Comparison of ENCODE assay signal across 17 cellular contexts in genomic region chr5:56595561-56595960, GRCh38.
DNase-seq lines count a peak whose midpoint lies in the region; ATAC-seq and TF ChIP-seq lines count a peak whose summit lies in the region.
"Had no signal": no experiment of that assay in that cellular context is flagged by ENCODE, and none has a peak within 500 bp of the region (broad histone marks: within the 10 kb centered on the region; RNA-seq: fewer than 3 reads in every experiment).

No MANE protein-coding gene starts in this region.

- ATAC-seq in IMR-90 (ENCODE audit: low read depth): no peak
- ATAC-seq in foreskin keratinocyte: no peak
- no peak for ATAC-seq in activated CD8-positive, alpha-beta T cell treated with anti-CD3 and anti-CD28 coated beads, Interleukin-2, amount 10 ng/mL, durations not matched to agents 7 days and 5 days
- no peak for ATAC-seq in left cardiac atrium
- ATAC-seq: GM12878, Right ventricle myocardium inferior had no signal

- no peak overlapping the region for H4K12ac ChIP-seq in trophoblast cell (ENCODE audit: low read depth, low read length)

- H3K9me3 ChIP-seq in IMR-90 (ENCODE audit: control insufficient read depth, insufficient read depth, low read length) (no peaks in the 10 kb centered on the region), trophoblast cell (ENCODE audit: insufficient read depth, low read depth, low read length) (no peaks in the 10 kb centered on the region)

- in situ Hi-C loops in IMR-90 (cut with MboI; ENCODE audit: low sequenced_read_pairs): no loop called here

- H3K4me1 ChIP-seq in IMR-90 (ENCODE audit: control insufficient read depth, insufficient read depth, low read length): no peaks in the 10 kb centered on the region
- no peaks in the 10 kb centered on the region for H3K4me1 ChIP-seq in foreskin keratinocyte
- H3K4me1 ChIP-seq in trophoblast cell (ENCODE audit: control insufficient read depth in 1 of 2, insufficient read depth in 2 of 2, low read length in 2 of 2): no peaks in the 10 kb centered on the region

- no peak overlapping the region for H2AK9ac ChIP-seq in IMR-90 (replicated peaks; ENCODE audit: low read depth, low read length, poor library complexity)

- H3K27ac ChIP-seq in IMR-90 (ENCODE audit: insufficient read depth, low read length) (no peak overlapping the region), foreskin keratinocyte (no peak overlapping the region), trophoblast cell (ENCODE audit: low read depth, low read length) (no peak overlapping the region)

- CTCF ChIA-PET in IMR-90 (lab: Yijun Ruan, JAX): interaction anchor here (0.9 kb wide), 1 partner anchor 242 kb away, joined by 3 read pairs; no protein-coding TSS in a partner anchor
- CTCF ChIA-PET in activated CD8-positive, alpha-beta T cell treated with anti-CD3 and anti-CD28 coated beads, Interleukin-2, amount 10 ng/mL, durations not matched to agents 7 days and 5 days (lab: Charles Lee): no interaction called here

- H2AK5ac ChIP-seq in IMR-90 (ENCODE audit: low read depth, low read length): peak overlapping the region; percentile 20; the same call in 1 of the 2 replicates
- H2AK5ac ChIP-seq in trophoblast cell (ENCODE audit: low read length): no peak overlapping the region

- H3K4me3 Mint-ChIP-seq in activated CD8-positive, alpha-beta T cell treated with anti-CD3 and anti-CD28 coated beads, Interleukin-2, amount 10 ng/mL, durations not matched to agents 7 days and 5 days: no peak overlapping the region
- H3K4me3 Mint-ChIP-seq: CD4-positive, alpha-beta T cell had no signal

- H4K91ac ChIP-seq in IMR-90 (ENCODE audit: insufficient read depth, low read depth, low read length): no peak overlapping the region; the same call in 1 of the 2 replicates
- no peak overlapping the region for H4K91ac ChIP-seq in trophoblast cell (ENCODE audit: low read depth, low read length)

- H3K27me3 ChIP-seq in IMR-90 (ENCODE audit: control insufficient read depth, insufficient read depth, low read length) (peaks cover 9% of the 10 kb centered on the region), foreskin keratinocyte (no peaks in the 10 kb centered on the region), trophoblast cell (ENCODE audit: insufficient read depth, low read length) (no peaks in the 10 kb centered on the region)

- no peak overlapping the region for H3K18ac ChIP-seq in IMR-90 (ENCODE audit: low read depth, low read length)
- no peak overlapping the region for H3K18ac ChIP-seq in trophoblast cell (ENCODE audit: low read length)

- H2AFZ ChIP-seq in IMR-90 (replicated peaks; ENCODE audit: low read length, poor library complexity) (no peak overlapping the region), trophoblast cell (ENCODE audit: insufficient read depth, low read length, poor library complexity) (no peak overlapping the region)

- H2BK120ac ChIP-seq in IMR-90 (ENCODE audit: low read depth, low read length) (no peak overlapping the region), trophoblast cell (ENCODE audit: insufficient read depth, low read length, poor library complexity) (no peak overlapping the region)

- H3K36me3 ChIP-seq in IMR-90 (ENCODE audit: control insufficient read depth, insufficient read depth, low read length): no peaks in the 10 kb centered on the region
- no peaks in the 10 kb centered on the region for H3K36me3 ChIP-seq in trophoblast cell (ENCODE audit: control insufficient read depth in 1 of 2, insufficient read depth in 2 of 2, low read length in 2 of 2)

- H3K23ac ChIP-seq in IMR-90 (ENCODE audit: low read depth, low read length) (no peak overlapping the region), trophoblast cell (ENCODE audit: low read length) (no peak overlapping the region)

- intact Hi-C loops in IMR-90 (cut with micrococcal nuclease) (no loop called here), left cardiac atrium (cut with DNase I) (no loop called here)

- H3K79me1 ChIP-seq in IMR-90 (ENCODE audit: low read depth in 1 of 2, low read length in 2 of 2) (no peaks in the 10 kb centered on the region), trophoblast cell (ENCODE audit: low read length) (no peaks in the 10 kb centered on the region)

- H2BK12ac ChIP-seq in trophoblast cell (ENCODE audit: low read length): peak overlapping the region; percentile 41

- peaks cover 10% of the 10 kb centered on the region for H3K27me3 Mint-ChIP-seq in activated CD8-positive, alpha-beta T cell treated with anti-CD3 and anti-CD28 coated beads, Interleukin-2, amount 10 ng/mL, durations not matched to agents 7 days and 5 days (ENCODE audit: low read depth)
- H3K27me3 Mint-ChIP-seq: CD4-positive, alpha-beta T cell had no signal

- H2BK5ac ChIP-seq in IMR-90 (ENCODE audit: low read depth, low read length, poor library complexity, severe bottlenecking): no peak overlapping the region
- no peak overlapping the region for H2BK5ac ChIP-seq in trophoblast cell (ENCODE audit: low read depth, low read length, poor library complexity)

- H4K20me1 ChIP-seq in IMR-90 (ENCODE audit: insufficient read depth, low read length): no peaks in the 10 kb centered on the region

- H2BK15ac ChIP-seq in IMR-90 (ENCODE audit: low read depth, low read length): peak overlapping the region; percentile 47; the same call in 1 of the 3 replicates

- no peaks in the 10 kb centered on the region for H3K79me2 ChIP-seq in trophoblast cell (ENCODE audit: control insufficient read depth, insufficient read depth, low read length, poor library complexity)

- H3K4me2 ChIP-seq in IMR-90 (ENCODE audit: low read depth, low read length): no peak overlapping the region
- H3K4me2 ChIP-seq in trophoblast cell (ENCODE audit: low read length): no peak overlapping the region

- TF ChIP-seq CTCF in IMR-90 (conservative IDR thresholded peaks at IDR 0.05; ENCODE audit: low read depth, low read length) (no peak), foreskin keratinocyte (conservative IDR thresholded peaks at IDR 0.05) (peak; percentile 22)

- H3K14ac ChIP-seq in IMR-90 (replicated peaks; ENCODE audit: low read depth, low read length) (no peak overlapping the region; the same call in 1 of the 2 replicates), trophoblast cell (ENCODE audit: low read length) (no peak overlapping the region)

- peaks cover 1% of the 10 kb centered on the region for H3K36me3 Mint-ChIP-seq in activated CD8-positive, alpha-beta T cell treated with anti-CD3 and anti-CD28 coated beads, Interleukin-2, amount 10 ng/mL, durations not matched to agents 7 days and 5 days (ENCODE audit: low read depth)

- peaks cover 6% of the 10 kb centered on the region; the same call in 1 of the 2 replicates for H3K9me1 ChIP-seq in IMR-90 (ENCODE audit: insufficient read depth, low read length)

- no peak overlapping the region for H3K56ac ChIP-seq in IMR-90 (ENCODE audit: extremely low read depth, insufficient read depth, low read length)

- no peak for TF ChIP-seq POLR2A in IMR-90 (IDR thresholded peaks at IDR 0.05; ENCODE audit: low read depth, low read length)

- H4K5ac ChIP-seq in IMR-90 (ENCODE audit: low read depth, low read length): no peak overlapping the region

- no peak overlapping the region for H3K27ac Mint-ChIP-seq in activated CD8-positive, alpha-beta T cell treated with anti-CD3 and anti-CD28 coated beads, Interleukin-2, amount 10 ng/mL, durations not matched to agents 7 days and 5 days
- H3K27ac Mint-ChIP-seq: CD4-positive, alpha-beta T cell had no signal

- POLR2A ChIA-PET in IMR-90 (lab: Charles Lee; ENCODE audit: unreplicated experiment): no interaction called here
- POLR2A ChIA-PET in activated CD8-positive, alpha-beta T cell treated with anti-CD3 and anti-CD28 coated beads, Interleukin-2, amount 10 ng/mL, durations not matched to agents 7 days and 5 days (lab: Charles Lee): no interaction called here

- H3K9me3 Mint-ChIP-seq in activated CD8-positive, alpha-beta T cell treated with anti-CD3 and anti-CD28 coated beads, Interleukin-2, amount 10 ng/mL, durations not matched to agents 7 days and 5 days (ENCODE audit: insufficient read depth): no peaks in the 10 kb centered on the region

- H2BK20ac ChIP-seq in IMR-90 (ENCODE audit: low read depth, low read length): no peak overlapping the region

- dilution Hi-C loops in IMR-90 (cut with HindIII; ENCODE audit: low sequenced_read_pairs, unreplicated experiment): no loop called here

- no peak overlapping the region for H4K8ac ChIP-seq in IMR-90 (ENCODE audit: low read depth in 2 of 2, low read length in 2 of 2)
- no peak overlapping the region for H4K8ac ChIP-seq in trophoblast cell (ENCODE audit: low read depth, low read length)

- peaks cover 5% of the 10 kb centered on the region for H3K4me1 Mint-ChIP-seq in activated CD8-positive, alpha-beta T cell treated with anti-CD3 and anti-CD28 coated beads, Interleukin-2, amount 10 ng/mL, durations not matched to agents 7 days and 5 days (ENCODE audit: low read depth)

- DNase-seq in IMR-90 (no peak), amniotic epithelial cell (ENCODE audit: low read depth) (peak; percentile 42), foreskin keratinocyte (no peak), trophoblast cell (no peak), left cardiac atrium (no peak), pons (ENCODE audit: low spot score) (no peak)
- DNase-seq in activated CD8-positive, alpha-beta T cell treated with anti-CD3 and anti-CD28 coated beads, Interleukin-2, amount 10 ng/mL, durations not matched to agents 7 days and 5 days: no peak
- DNase-seq in activated CD4-positive, CD25-positive, alpha-beta regulatory T cell treated with anti-CD3 and anti-CD28 coated beads, Interleukin-2, amount 50 U/mL, for 72 hours: no peak
- DNase-seq: Calu3; CD4-positive, alpha-beta T cell; DMS79; HCEC 1CT; NCI-H1436 treated with DMSO at 0.1 percent for 48 hours; NCI-H2081; NCI-H748 treated with DMSO at 0.1 percent for 48 hours had no signal

- TF ChIP-seq RAD21 in IMR-90 (IDR thresholded peaks at IDR 0.05; ENCODE audit: low read length): no peak

- H3K9ac ChIP-seq in IMR-90 (ENCODE audit: low read depth, low read length): no peak overlapping the region
- no peak overlapping the region for H3K9ac ChIP-seq in trophoblast cell (ENCODE audit: low read length)

- H3K4ac ChIP-seq in IMR-90 (ENCODE audit: low read depth, low read length) (no peak overlapping the region), trophoblast cell (ENCODE audit: low read depth, low read length) (no peak overlapping the region)

- BruUV-seq in IMR-90 (replicated peaks; lab: Mats Ljungman, UMichigan): no TSS peak

- WGBS in IMR-90 (ENCODE audit: extremely low coverage in 2 of 2, insufficient read length in 1 of 2), 2 experiments: 100% methylated on average over 1 of the region's 2 CpGs; no CpG with 5 or more reads in 1 of the 2 experiments
- no CpG with 5 or more reads among the region's 2 CpGs for WGBS in trophoblast cell (ENCODE audit: extremely low coverage, insufficient coverage, insufficient read length)

- H3K4me3 ChIP-seq in IMR-90 (ENCODE audit: insufficient read depth, low read depth, low read length): no peak overlapping the region
- H3K4me3 ChIP-seq in trophoblast cell (ENCODE audit: low read depth, low read length): no peak overlapping the region
- H3K4me3 ChIP-seq: GM12878 had no signal

TF ChIP-seq in IMR-90, 13 proteins besides CTCF, POLR2A, EP300 and RAD21 (continues in another document):
- TF ChIP-seq MAZ (IDR thresholded peaks at IDR 0.05; ENCODE audit: borderline replicate concordance, low read depth, low read length) (no peak), SMC3 (IDR thresholded peaks at IDR 0.05; ENCODE audit: low read depth, low read length) (no peak), FOS (IDR thresholded peaks at IDR 0.05; ENCODE audit: low read depth, low read length) (no peak), NFE2L2 (IDR thresholded peaks at IDR 0.05; ENCODE audit: low read depth, low read length) (no peak)
